Comparison of ENCODE assay signal across 16 cellular contexts in genomic region chr5:180323929-180324632, GRCh38. TPM values are rescaled to one million over a fixed set of nuclear protein-coding genes. Genes with fewer than 3 reads are reported as not detected.
DNase-seq lines count a peak whose midpoint lies in the region; ATAC-seq and TF ChIP-seq lines count a peak whose summit lies in the region.
"Had no signal": no experiment of that assay in that cellular context is flagged by ENCODE, and none has a peak within 500 bp of the region (broad histone marks: within the 10 kb centered on the region; RNA-seq: fewer than 3 reads in every experiment).

No MANE protein-coding gene starts in this region.

- H3K27me3 ChIP-seq in HUES64 (ENCODE audit: insufficient read depth, low read length) (no peaks in the 10 kb centered on the region), colonic mucosa (no peaks in the 10 kb centered on the region)

- H3K36me3 ChIP-seq in HUES64 (ENCODE audit: insufficient read depth, low read length) (peaks cover 92% of the 10 kb centered on the region), colonic mucosa (no peaks in the 10 kb centered on the region)
- H3K36me3 ChIP-seq: thoracic aorta had no signal

- H3K9me3 ChIP-seq in HUES64 (ENCODE audit: insufficient read depth, low read depth, low read length) (no peaks in the 10 kb centered on the region), colonic mucosa (no peaks in the 10 kb centered on the region)
- H3K9me3 ChIP-seq: thoracic aorta had no signal

- no peak overlapping the region for H3K4me3 ChIP-seq in HUES64 (ENCODE audit: low read length)
- no peak overlapping the region for H3K4me3 ChIP-seq in fibroblast of pulmonary artery (replicated peaks; ENCODE audit: low read depth, low read length)
- H3K4me3 ChIP-seq in colonic mucosa: no peak overlapping the region
- H3K4me3 ChIP-seq: lung, thoracic aorta had no signal

- H3K9ac ChIP-seq in HUES64 (ENCODE audit: low read depth, low read length) (no peak overlapping the region), colonic mucosa (ENCODE audit: low read depth in 2 of 2, low read length in 2 of 2) (no peak overlapping the region)

- WGBS in HUES64: 81% methylated on average over 10 of the region's 11 CpGs

- no peak for ATAC-seq in GM21515 (IDR thresholded peaks at IDR 0.05; ENCODE audit: unreplicated experiment)

- intact Hi-C loops in colonic mucosa (cut with DNase I): no loop called here

- H3K4me1 ChIP-seq in HUES64 (ENCODE audit: insufficient read depth, low read length) (no peaks in the 10 kb centered on the region), colonic mucosa (no peaks in the 10 kb centered on the region)

- TF ChIP-seq CTCF in fibroblast of pulmonary artery (IDR thresholded peaks at IDR 0.05; ENCODE audit: low read length, missing control alignments): no peak
- no peak for TF ChIP-seq CTCF in colonic mucosa (IDR thresholded peaks at IDR 0.05)

- peak overlapping the region; percentile 17; the same call in 1 of the 2 replicates for H3K27ac ChIP-seq in HUES64 (ENCODE audit: low read depth, low read length)
- H3K27ac ChIP-seq in colonic mucosa: no peak overlapping the region
- H3K27ac ChIP-seq: thoracic aorta had no signal

- DNase-seq in astrocyte of the hippocampus (ENCODE audit: low read depth, low spot score): peak; percentile 71
- DNase-seq in fibroblast of pulmonary artery (ENCODE audit: low read depth): peak; percentile 38
- peak; percentile 46 for DNase-seq in pons (ENCODE audit: low spot score)
- no peak for DNase-seq in GM03348 (ENCODE audit: low spot score)
- DNase-seq in NCI-H2107 (lab: John Stamatoyannopoulos, UW): no peak
- DNase-seq in colonic mucosa: no peak
- DNase-seq: activated CD8-positive, alpha-beta memory T cell treated with anti-CD3 and anti-CD28 coated beads, Interleukin-2, amount 50 U/mL, for 4 hours; CD4-positive, alpha-beta memory T cell; effector memory CD4-positive, alpha-beta T cell; NCI-H1417; NCI-H524 treated with DMSO at 0.1 percent for 48 hours; stimulated activated CD4-positive, alpha-beta T cell treated with anti-CD3 and anti-CD28 coated beads, Interleukin-12 subunit alpha, Interleukin-12 subunit beta, amount 100 ng/mL, for 4 hours had no signal

RNA-seq across cellular contexts. Expression of gene GFPT2, which starts 29.1 kb away (rescaled TPM):
- 67.4 TPM for polyA plus RNA-seq in HUES64 (2013, experiment 1 of 2)
- 66.3 TPM for polyA plus RNA-seq in HUES64 (2013, experiment 2 of 2)
- total RNA-seq in colonic mucosa: 1 to 10 TPM in 1 of 2 donors, under 1 TPM in 1; 0.62 to 3.2 TPM

RNA-seq across cellular contexts. Expression of gene MAPK9, which starts 32.2 kb away (rescaled TPM):
- polyA plus RNA-seq in HUES64 (2013, experiment 1 of 2): 23.5 TPM
- polyA plus RNA-seq in HUES64 (2013, experiment 2 of 2): 23.6 TPM
- 10 to 100 TPM; 46.4 to 50.2 TPM for total RNA-seq in colonic mucosa

Comparison
In these comparisons a context has a peak if more than half of its experiments do, and no peak if none do; other contexts are left out.
1. DNase-seq: peak in astrocyte of the hippocampus (single experiment), fibroblast of pulmonary artery (single experiment) and pons (single experiment); none in GM03348 (single experiment), NCI-H2107 (single experiment) and colonic mucosa (single experiment).